In the genomic region with DNA sequence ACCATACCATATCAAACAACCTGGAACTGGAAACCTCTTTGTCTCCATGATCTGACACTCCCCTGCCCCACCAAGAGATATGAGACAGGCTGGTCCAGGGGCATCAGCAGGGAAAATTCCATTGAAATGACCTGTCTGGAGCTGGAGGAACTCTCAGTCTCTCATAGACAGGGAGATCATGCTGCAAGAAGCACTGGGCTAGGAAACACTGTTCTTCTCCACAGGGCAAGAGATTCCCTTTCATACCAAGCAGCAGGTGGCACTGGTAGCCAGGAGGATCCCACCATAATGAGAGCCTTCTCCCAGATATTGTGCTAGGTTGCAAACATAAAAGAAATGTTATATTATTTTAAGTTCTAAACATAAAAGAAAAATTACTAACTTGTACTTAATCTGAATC, we compare ENCODE assay signal across 33 cellular contexts. TPM values are rescaled to one million over a fixed set of nuclear protein-coding genes. Genes with fewer than 3 reads are reported as not detected.
"Had no signal": no experiment of that assay in that cellular context is flagged by ENCODE, and none has a peak within 500 bp of the region (broad histone marks: within the 10 kb centered on the region; RNA-seq: fewer than 3 reads in every experiment).

No MANE protein-coding gene starts in this region.

- H3K27ac ChIP-seq: body of pancreas, epithelial cell of prostate, esophagus squamous epithelium, gastroesophageal sphincter, heart right ventricle had no signal

- H3K4me3 Mint-ChIP-seq: activated CD4-positive, alpha-beta memory T cell treated with anti-CD3 and anti-CD28 coated beads, Interleukin-2, amount 10 ng/mL, durations not matched to agents 7 days and 5 days; activated CD4-positive, alpha-beta T cell treated with anti-CD3 and anti-CD28 coated beads, Interleukin-2, amount 10 ng/mL, durations not matched to agents 7 days and 5 days; activated naive CD8-positive, alpha-beta T cell; activated T-cell treated with anti-CD3 and anti-CD28 coated beads, Interleukin-2, amount 50 U/mL, for 24 hours; activated T-cell treated with anti-CD3 and anti-CD28 coated beads, Interleukin-2, amount 50 U/mL, for 72 hours had no signal

- DNase-seq: activated CD4-positive, alpha-beta memory T cell treated with anti-CD3 and anti-CD28 coated beads, Interleukin-2, amount 10 ng/mL, durations not matched to agents 7 days and 5 days; activated CD4-positive, alpha-beta T cell treated with anti-CD3 and anti-CD28 coated beads for 1 hour; activated CD4-positive, alpha-beta T cell treated with anti-CD3 and anti-CD28 coated beads for 4 hours; activated CD4-positive, alpha-beta T cell treated with anti-CD3 and anti-CD28 coated beads, Interleukin-2, amount 10 ng/mL, durations not matched to agents 7 days and 5 days; activated CD4-positive, alpha-beta T cell treated with anti-CD3 and anti-CD28 coated beads, Interleukin-2, amount 50 U/mL, for 4 hours; activated CD8-positive, alpha-beta memory T cell treated with anti-CD3 and anti-CD28 coated beads, Interleukin-2, amount 50 U/mL, for 48 hours; activated effector memory CD4-positive, alpha-beta T cell treated with Interleukin-2 at 50 U/mL for 16 hours; activated gamma-delta T cell treated with Interleukin-2 at 50 U/mL for 16 hours; activated naive CD4-positive, alpha-beta T cell treated with anti-CD3 and anti-CD28 coated beads, Interleukin-2, amount 50 U/mL, for 16 hours; activated naive CD4-positive, alpha-beta T cell treated with Interleukin-2 at 50 U/mL for 16 hours; activated T-cell treated with anti-CD3 and anti-CD28 coated beads for 4 hours; activated T-cell treated with anti-CD3 and anti-CD28 coated beads, Interleukin-2, amount 50 U/mL, for 24 hours; activated T-cell treated with anti-CD3 and anti-CD28 coated beads, Interleukin-2, amount 50 U/mL, for 72 hours; amniotic stem cell; anterior cingulate cortex; body of pancreas; caudate nucleus; cortex of kidney; dermis blood vessel endothelial cell; effector CD8-positive, alpha-beta T cell; esophagus squamous epithelium; foreskin melanocyte; heart right ventricle; T-helper 2 cell had no signal

- H3K27ac Mint-ChIP-seq: activated CD4-positive, alpha-beta memory T cell treated with anti-CD3 and anti-CD28 coated beads, Interleukin-2, amount 10 ng/mL, durations not matched to agents 7 days and 5 days; activated CD4-positive, alpha-beta T cell treated with anti-CD3 and anti-CD28 coated beads, Interleukin-2, amount 10 ng/mL, durations not matched to agents 7 days and 5 days; activated naive CD8-positive, alpha-beta T cell; activated T-cell treated with anti-CD3 and anti-CD28 coated beads, Interleukin-2, amount 50 U/mL, for 24 hours; activated T-cell treated with anti-CD3 and anti-CD28 coated beads, Interleukin-2, amount 50 U/mL, for 72 hours had no signal

- H3K4me1 Mint-ChIP-seq: activated CD4-positive, alpha-beta memory T cell treated with anti-CD3 and anti-CD28 coated beads, Interleukin-2, amount 10 ng/mL, durations not matched to agents 7 days and 5 days; activated CD4-positive, alpha-beta T cell treated with anti-CD3 and anti-CD28 coated beads, Interleukin-2, amount 10 ng/mL, durations not matched to agents 7 days and 5 days had no signal

- ATAC-seq: activated T-cell treated with anti-CD3 and anti-CD28 coated beads, Interleukin-2, amount 50 U/mL, for 72 hours; body of pancreas; gastroesophageal sphincter; heart right ventricle had no signal

- H3K36me3 Mint-ChIP-seq: activated naive CD8-positive, alpha-beta T cell had no signal

- H3K9me3 ChIP-seq: body of pancreas, esophagus squamous epithelium, gastroesophageal sphincter, heart right ventricle had no signal

- H3K27me3 Mint-ChIP-seq: activated CD4-positive, alpha-beta T cell treated with anti-CD3 and anti-CD28 coated beads, Interleukin-2, amount 10 ng/mL, durations not matched to agents 7 days and 5 days had no signal

- H3K27me3 ChIP-seq: body of pancreas, esophagus squamous epithelium, gastroesophageal sphincter had no signal

- FAIRE-seq: endometrium, endothelial cell of umbilical vein had no signal

- H3K9me3 Mint-ChIP-seq: activated CD4-positive, alpha-beta memory T cell treated with anti-CD3 and anti-CD28 coated beads, Interleukin-2, amount 10 ng/mL, durations not matched to agents 7 days and 5 days; activated CD4-positive, alpha-beta T cell treated with anti-CD3 and anti-CD28 coated beads, Interleukin-2, amount 10 ng/mL, durations not matched to agents 7 days and 5 days; activated T-cell treated with anti-CD3 and anti-CD28 coated beads, Interleukin-2, amount 50 U/mL, for 24 hours; activated T-cell treated with anti-CD3 and anti-CD28 coated beads, Interleukin-2, amount 50 U/mL, for 72 hours had no signal

- H3K4me1 ChIP-seq: body of pancreas, esophagus squamous epithelium, gastroesophageal sphincter, heart right ventricle had no signal

- H3K36me3 ChIP-seq: esophagus squamous epithelium, gastroesophageal sphincter, heart right ventricle had no signal

- H3K4me3 ChIP-seq: body of pancreas, esophagus squamous epithelium, gastroesophageal sphincter had no signal

RNA-seq across cellular contexts. Expression of a gene that starts 14.5 kb away (rescaled TPM):
- total RNA-seq: chondrocyte, endothelial cell of umbilical vein, fibroblast of lung, fibroblast of villous mesenchyme, glomerular endothelial cell had no signal
- polyA plus RNA-seq: endothelial cell of umbilical vein, fibroblast of lung had no signal
